Comparison of ENCODE assay signal across 19 cellular contexts in genomic region chr2:181231151-181231550, GRCh38.
DNase-seq lines count a peak whose midpoint lies in the region; ATAC-seq, FAIRE-seq and TF ChIP-seq lines count a peak whose summit lies in the region.
"Had no signal": no experiment of that assay in that cellular context is flagged by ENCODE, and none has a peak within 500 bp of the region (broad histone marks: within the 10 kb centered on the region; RNA-seq: fewer than 3 reads in every experiment).

No MANE protein-coding gene starts in this region.

- H3K9me3 Mint-ChIP-seq in stimulated activated naive CD8-positive, alpha-beta T cell treated with anti-CD3 and anti-CD28 coated beads, Interleukin-15, amount 100 ng/mL, for 72 hours = peaks cover 8 to 9% of the 10 kb centered on the region in 2 donors
- H3K9me3 Mint-ChIP-seq in stimulated activated effector memory CD8-positive, alpha-beta T cell treated with anti-CD3 and anti-CD28 coated beads, Interleukin-12 subunit alpha, Interleukin-12 subunit beta, amount 100 ng/mL, for 72 hours = peaks cover 8% of the 10 kb centered on the region
- H3K9me3 Mint-ChIP-seq in chondrocyte (ENCODE audit: low read depth) = no peaks in the 10 kb centered on the region

- TF ChIP-seq CTCF in bronchial epithelial cell (IDR thresholded peaks at IDR 0.05; ENCODE audit: insufficient read depth, low read length, severe bottlenecking) (peak; percentile 7), smooth muscle cell (IDR thresholded peaks at IDR 0.05; ENCODE audit: borderline replicate concordance, insufficient read depth, poor library complexity, severe bottlenecking) (no peak), chondrocyte (IDR thresholded peaks at IDR 0.05) (no peak)

- no peaks in the 10 kb centered on the region for H3K4me1 ChIP-seq in smooth muscle cell (ENCODE audit: low read depth)
- H3K4me1 ChIP-seq: esophagus squamous epithelium, heart right ventricle had no signal

- no peak overlapping the region for H3K4me2 ChIP-seq in smooth muscle cell

- H3K4me3 ChIP-seq in bronchial epithelial cell (ENCODE audit: low read depth, low read length) = no peak overlapping the region
- no peak overlapping the region for H3K4me3 ChIP-seq in smooth muscle cell
- H3K4me3 ChIP-seq: esophagus squamous epithelium, heart right ventricle, SK-N-MC, transverse colon had no signal

- FAIRE-seq in bronchial epithelial cell (lab: Jason Lieb, UNC) = no peak
- FAIRE-seq: H54 had no signal

- H3K9me3 ChIP-seq in smooth muscle cell (replicated peaks; ENCODE audit: low read depth) = no peaks in the 10 kb centered on the region
- H3K9me3 ChIP-seq: esophagus squamous epithelium, heart right ventricle, transverse colon had no signal

- no peaks in the 10 kb centered on the region for H3F3A ChIP-seq in smooth muscle cell (ENCODE audit: low read depth)

- ATAC-seq in stimulated activated naive CD8-positive, alpha-beta T cell treated with anti-CD3 and anti-CD28 coated beads, Interleukin-15, Interleukin-2, amounts not matched to agents 100 U/mL and 50 U/mL, for 24 hours = peak; percentile 66
- no peak for ATAC-seq in stimulated activated naive CD8-positive, alpha-beta T cell treated with anti-CD3 and anti-CD28 coated beads, Interleukin-15, amount 100 ng/mL, for 72 hours
- ATAC-seq in stimulated activated effector memory CD8-positive, alpha-beta T cell treated with anti-CD3 and anti-CD28 coated beads, Interleukin-12 subunit alpha, Interleukin-12 subunit beta, amount 100 ng/mL, for 72 hours = peak; percentile 54
- ATAC-seq: activated naive CD4-positive, alpha-beta T cell treated with anti-CD3 and anti-CD28 coated beads, Interleukin-2, amount 50 U/mL, for 72 hours; heart right ventricle had no signal

- peaks cover 2% of the 10 kb centered on the region for H3K36me3 Mint-ChIP-seq in stimulated activated effector memory CD8-positive, alpha-beta T cell treated with anti-CD3 and anti-CD28 coated beads, Interleukin-12 subunit alpha, Interleukin-12 subunit beta, amount 100 ng/mL, for 72 hours
- no peaks in the 10 kb centered on the region for H3K36me3 Mint-ChIP-seq in chondrocyte (ENCODE audit: low read depth)

- no peak overlapping the region for H3K27ac ChIP-seq in smooth muscle cell (ENCODE audit: low read depth)
- H3K27ac ChIP-seq: esophagus squamous epithelium, heart right ventricle, SK-N-MC, transverse colon had no signal

- 100% methylated on average over 1 of the region's 1 CpG for WGBS in smooth muscle cell (ENCODE audit: low lambda C conversion rate)

- no peaks in the 10 kb centered on the region for H3K79me2 ChIP-seq in smooth muscle cell (ENCODE audit: low read depth)

- no peak overlapping the region for H3K27ac Mint-ChIP-seq in stimulated activated naive CD8-positive, alpha-beta T cell treated with anti-CD3 and anti-CD28 coated beads, Interleukin-15, amount 100 ng/mL, for 72 hours
- no peak overlapping the region for H3K27ac Mint-ChIP-seq in stimulated activated effector memory CD8-positive, alpha-beta T cell treated with anti-CD3 and anti-CD28 coated beads, Interleukin-12 subunit alpha, Interleukin-12 subunit beta, amount 100 ng/mL, for 72 hours
- H3K27ac Mint-ChIP-seq in chondrocyte (ENCODE audit: unreplicated experiment) = no peak overlapping the region
- H3K27ac Mint-ChIP-seq: activated naive CD4-positive, alpha-beta T cell treated with anti-CD3 and anti-CD28 coated beads, Interleukin-2, amount 50 U/mL, for 72 hours had no signal

- H3K27me3 ChIP-seq in bronchial epithelial cell (ENCODE audit: control insufficient read depth, insufficient read depth, low read length) (no peaks in the 10 kb centered on the region), smooth muscle cell (ENCODE audit: low read depth) (no peaks in the 10 kb centered on the region)
- H3K27me3 ChIP-seq: esophagus squamous epithelium, heart right ventricle, transverse colon had no signal

- no peak overlapping the region for H3K4me3 Mint-ChIP-seq in stimulated activated naive CD8-positive, alpha-beta T cell treated with anti-CD3 and anti-CD28 coated beads, Interleukin-15, amount 100 ng/mL, for 72 hours
- no peak overlapping the region for H3K4me3 Mint-ChIP-seq in stimulated activated effector memory CD8-positive, alpha-beta T cell treated with anti-CD3 and anti-CD28 coated beads, Interleukin-12 subunit alpha, Interleukin-12 subunit beta, amount 100 ng/mL, for 72 hours
- H3K4me3 Mint-ChIP-seq in chondrocyte (ENCODE audit: unreplicated experiment) = no peak overlapping the region

- no peaks in the 10 kb centered on the region for H3K36me3 ChIP-seq in bronchial epithelial cell (ENCODE audit: control insufficient read depth, insufficient read depth, low read length)
- no peaks in the 10 kb centered on the region for H3K36me3 ChIP-seq in smooth muscle cell (ENCODE audit: low read depth)
- H3K36me3 ChIP-seq: esophagus squamous epithelium, heart right ventricle, transverse colon had no signal

- no peaks in the 10 kb centered on the region for H4K20me1 ChIP-seq in smooth muscle cell (ENCODE audit: low read depth)

- H3K4me1 Mint-ChIP-seq in stimulated activated naive CD8-positive, alpha-beta T cell treated with anti-CD3 and anti-CD28 coated beads, Interleukin-15, amount 100 ng/mL, for 72 hours = peaks cover 6% of the 10 kb centered on the region
- H3K4me1 Mint-ChIP-seq in stimulated activated effector memory CD8-positive, alpha-beta T cell treated with anti-CD3 and anti-CD28 coated beads, Interleukin-12 subunit alpha, Interleukin-12 subunit beta, amount 100 ng/mL, for 72 hours = peaks cover 4% of the 10 kb centered on the region
- H3K4me1 Mint-ChIP-seq in chondrocyte (ENCODE audit: low read depth) = no peaks in the 10 kb centered on the region

- H3K9ac ChIP-seq in smooth muscle cell (ENCODE audit: low read depth) = no peak overlapping the region

- no peaks in the 10 kb centered on the region for H3K27me3 Mint-ChIP-seq in stimulated activated naive CD8-positive, alpha-beta T cell treated with anti-CD3 and anti-CD28 coated beads, Interleukin-15, amount 100 ng/mL, for 72 hours
- no peaks in the 10 kb centered on the region for H3K27me3 Mint-ChIP-seq in chondrocyte (ENCODE audit: low read depth)

- DNase-seq in stimulated activated naive CD8-positive, alpha-beta T cell treated with anti-CD3 and anti-CD28 coated beads, Interleukin-15, Interleukin-2, amounts not matched to agents 100 U/mL and 50 U/mL, for 24 hours = no peak
- DNase-seq in stimulated activated naive CD8-positive, alpha-beta T cell treated with anti-CD3 and anti-CD28 coated beads, Interleukin-15, amount 100 ng/mL, for 72 hours = no peak
- DNase-seq in MV-4-11 (lab: John Stamatoyannopoulos, UW) = peak; percentile 3
- DNase-seq in bronchial epithelial cell (ENCODE audit: low read depth) = peak; percentile 41
- DNase-seq in stimulated activated effector memory CD8-positive, alpha-beta T cell treated with anti-CD3 and anti-CD28 coated beads, Interleukin-12 subunit alpha, Interleukin-12 subunit beta, amount 100 ng/mL, for 72 hours (ENCODE audit: low spot score in 2 of 2) = no peak
- DNase-seq in smooth muscle cell (lab: John Stamatoyannopoulos, UW; ENCODE audit: unreplicated experiment) = no peak
- DNase-seq in chondrocyte (ENCODE audit: low spot score) = no peak
- no peak for DNase-seq in epidermal melanocyte (ENCODE audit: insufficient read length, low spot score)
- DNase-seq: activated T-cell treated with anti-CD3 and anti-CD28 coated beads, Interleukin-2, amount 50 U/mL, for 1 hour; COR-L47; dermis blood vessel endothelial cell; esophagus squamous epithelium; heart right ventricle; midbrain; T-helper 9 cell; transverse colon had no signal

- no peak overlapping the region for H2AFZ ChIP-seq in smooth muscle cell (ENCODE audit: low read depth)

Comparison
In these comparisons a context has a peak if more than half of its experiments do, and no peak if none do; other contexts are left out.
1. DNase-seq: peak in MV-4-11 (single experiment) and bronchial epithelial cell (single experiment); none in stimulated activated naive CD8-positive, alpha-beta T cell treated with anti-CD3 and anti-CD28 coated beads, Interleukin-15, Interleukin-2, amounts not matched to agents 100 U/mL and 50 U/mL, for 24 hours (single experiment), stimulated activated naive CD8-positive, alpha-beta T cell treated with anti-CD3 and anti-CD28 coated beads, Interleukin-15, amount 100 ng/mL, for 72 hours (0 of 2), stimulated activated effector memory CD8-positive, alpha-beta T cell treated with anti-CD3 and anti-CD28 coated beads, Interleukin-12 subunit alpha, Interleukin-12 subunit beta, amount 100 ng/mL, for 72 hours (0 of 2), smooth muscle cell (single experiment), chondrocyte (single experiment) and epidermal melanocyte (single experiment).